ENCODE assay signal across 1 cellular context in the genomic region with DNA sequence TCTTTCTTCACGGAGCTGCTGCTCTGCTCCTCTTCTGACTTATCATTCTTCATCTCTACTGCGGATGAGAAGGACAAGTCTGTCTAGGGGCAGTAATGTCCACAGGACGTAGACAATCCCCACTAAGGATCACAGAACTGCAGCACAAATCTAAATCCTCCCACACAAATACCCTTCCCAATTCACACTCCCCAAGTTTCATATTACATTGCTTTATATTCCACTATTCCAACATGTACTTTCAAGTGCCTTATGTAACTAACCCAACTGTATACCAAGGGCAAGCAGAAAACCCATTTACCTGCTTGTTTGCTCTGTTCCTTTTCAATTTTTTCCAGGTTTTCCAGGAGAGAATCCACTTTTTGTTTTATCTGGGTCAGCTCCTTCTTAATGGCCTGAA.
TF ChIP-seq lines count a peak whose summit lies in the region.

No MANE protein-coding gene starts in this region.

TF ChIP-seq in GM23338, 12 proteins besides CTCF, POLR2A, EP300 and RAD21 (continued from another document):
- TF ChIP-seq, protein P1, sequence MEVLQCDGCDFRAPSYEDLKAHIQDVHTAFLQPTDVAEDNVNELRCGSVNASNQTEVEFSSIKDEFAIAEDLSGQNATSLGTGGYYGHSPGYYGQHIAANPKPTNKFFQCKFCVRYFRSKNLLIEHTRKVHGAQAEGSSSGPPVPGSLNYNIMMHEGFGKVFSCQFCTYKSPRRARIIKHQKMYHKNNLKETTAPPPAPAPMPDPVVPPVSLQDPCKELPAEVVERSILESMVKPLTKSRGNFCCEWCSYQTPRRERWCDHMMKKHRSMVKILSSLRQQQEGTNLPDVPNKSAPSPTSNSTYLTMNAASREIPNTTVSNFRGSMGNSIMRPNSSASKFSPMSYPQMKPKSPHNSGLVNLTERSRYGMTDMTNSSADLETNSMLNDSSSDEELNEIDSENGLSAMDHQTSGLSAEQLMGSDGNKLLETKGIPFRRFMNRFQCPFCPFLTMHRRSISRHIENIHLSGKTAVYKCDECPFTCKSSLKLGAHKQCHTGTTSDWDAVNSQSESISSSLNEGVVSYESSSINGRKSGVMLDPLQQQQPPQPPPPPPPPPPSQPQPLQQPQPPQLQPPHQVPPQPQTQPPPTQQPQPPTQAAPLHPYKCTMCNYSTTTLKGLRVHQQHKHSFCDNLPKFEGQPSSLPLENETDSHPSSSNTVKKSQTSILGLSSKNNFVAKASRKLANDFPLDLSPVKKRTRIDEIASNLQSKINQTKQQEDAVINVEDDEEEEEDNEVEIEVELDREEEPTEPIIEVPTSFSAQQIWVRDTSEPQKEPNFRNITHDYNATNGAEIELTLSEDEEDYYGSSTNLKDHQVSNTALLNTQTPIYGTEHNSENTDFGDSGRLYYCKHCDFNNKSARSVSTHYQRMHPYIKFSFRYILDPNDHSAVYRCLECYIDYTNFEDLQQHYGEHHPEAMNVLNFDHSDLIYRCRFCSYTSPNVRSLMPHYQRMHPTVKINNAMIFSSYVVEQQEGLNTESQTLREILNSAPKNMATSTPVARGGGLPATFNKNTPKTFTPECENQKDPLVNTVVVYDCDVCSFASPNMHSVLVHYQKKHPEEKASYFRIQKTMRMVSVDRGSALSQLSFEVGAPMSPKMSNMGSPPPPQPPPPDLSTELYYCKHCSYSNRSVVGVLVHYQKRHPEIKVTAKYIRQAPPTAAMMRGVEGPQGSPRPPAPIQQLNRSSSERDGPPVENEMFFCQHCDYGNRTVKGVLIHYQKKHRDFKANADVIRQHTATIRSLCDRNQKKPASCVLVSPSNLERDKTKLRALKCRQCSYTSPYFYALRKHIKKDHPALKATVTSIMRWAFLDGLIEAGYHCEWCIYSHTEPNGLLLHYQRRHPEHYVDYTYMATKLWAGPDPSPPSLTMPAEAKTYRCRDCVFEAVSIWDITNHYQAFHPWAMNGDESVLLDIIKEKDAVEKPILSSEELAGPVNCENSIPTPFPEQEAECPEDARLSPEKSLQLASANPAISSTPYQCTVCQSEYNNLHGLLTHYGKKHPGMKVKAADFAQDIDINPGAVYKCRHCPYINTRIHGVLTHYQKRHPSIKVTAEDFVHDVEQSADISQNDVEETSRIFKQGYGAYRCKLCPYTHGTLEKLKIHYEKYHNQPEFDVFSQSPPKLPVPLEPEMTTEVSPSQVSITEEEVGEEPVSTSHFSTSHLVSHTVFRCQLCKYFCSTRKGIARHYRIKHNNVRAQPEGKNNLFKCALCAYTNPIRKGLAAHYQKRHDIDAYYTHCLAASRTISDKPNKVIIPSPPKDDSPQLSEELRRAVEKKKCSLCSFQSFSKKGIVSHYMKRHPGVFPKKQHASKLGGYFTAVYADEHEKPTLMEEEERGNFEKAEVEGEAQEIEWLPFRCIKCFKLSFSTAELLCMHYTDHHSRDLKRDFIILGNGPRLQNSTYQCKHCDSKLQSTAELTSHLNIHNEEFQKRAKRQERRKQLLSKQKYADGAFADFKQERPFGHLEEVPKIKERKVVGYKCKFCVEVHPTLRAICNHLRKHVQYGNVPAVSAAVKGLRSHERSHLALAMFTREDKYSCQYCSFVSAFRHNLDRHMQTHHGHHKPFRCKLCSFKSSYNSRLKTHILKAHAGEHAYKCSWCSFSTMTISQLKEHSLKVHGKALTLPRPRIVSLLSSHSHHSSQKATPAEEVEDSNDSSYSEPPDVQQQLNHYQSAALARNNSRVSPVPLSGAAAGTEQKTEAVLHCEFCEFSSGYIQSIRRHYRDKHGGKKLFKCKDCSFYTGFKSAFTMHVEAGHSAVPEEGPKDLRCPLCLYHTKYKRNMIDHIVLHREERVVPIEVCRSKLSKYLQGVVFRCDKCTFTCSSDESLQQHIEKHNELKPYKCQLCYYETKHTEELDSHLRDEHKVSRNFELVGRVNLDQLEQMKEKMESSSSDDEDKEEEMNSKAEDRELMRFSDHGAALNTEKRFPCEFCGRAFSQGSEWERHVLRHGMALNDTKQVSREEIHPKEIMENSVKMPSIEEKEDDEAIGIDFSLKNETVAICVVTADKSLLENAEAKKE (CRISPR knock-in tag; IDR thresholded peaks at IDR 0.05): no peak
- no peak for TF ChIP-seq JUNB (IDR thresholded peaks at IDR 0.05; ENCODE audit: unreplicated experiment)
